22 cellular contexts compared by ENCODE assay signal in the genomic region with DNA sequence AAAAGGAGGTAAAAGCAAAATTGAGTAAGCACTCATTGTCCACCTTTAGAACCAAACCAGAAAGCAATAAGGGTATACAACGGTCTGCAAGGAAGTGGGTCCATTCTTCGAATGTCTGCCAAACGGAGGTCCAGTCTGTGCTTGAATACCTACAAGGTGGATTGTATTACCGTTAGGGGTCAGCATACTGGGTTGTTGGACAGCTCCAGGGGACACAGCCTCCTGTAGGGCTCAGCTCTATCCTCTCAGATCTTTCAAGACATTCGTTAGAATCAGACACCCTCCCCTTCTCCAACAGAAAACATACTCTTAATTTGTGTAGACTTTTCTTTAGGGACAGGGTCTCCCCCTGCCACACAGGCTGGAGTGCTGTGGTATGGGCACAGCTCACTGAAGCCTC. TPM values are rescaled to one million over a fixed set of nuclear protein-coding genes. Genes with fewer than 3 reads are reported as not detected.
DNase-seq lines count a peak whose midpoint lies in the region; ATAC-seq and TF ChIP-seq lines count a peak whose summit lies in the region.
"Had no signal": no experiment of that assay in that cellular context is flagged by ENCODE, and none has a peak within 500 bp of the region (broad histone marks: within the 10 kb centered on the region; RNA-seq: fewer than 3 reads in every experiment).

No MANE protein-coding gene starts in this region.

- no peak overlapping the region for H3K27ac ChIP-seq in mammary epithelial cell (ENCODE audit: insufficient read depth, low read depth, low read length)
- no peak overlapping the region for H3K27ac ChIP-seq in RWPE2 (ENCODE audit: poor library complexity, severe bottlenecking)
- H3K27ac ChIP-seq: GM23248 had no signal

- POLR2A ChIA-PET in MCF 10A (lab: Yijun Ruan, JAX) = no interaction called here

- H3K9me3 Mint-ChIP-seq in MCF 10A (ENCODE audit: unreplicated experiment) = peaks cover 33% of the 10 kb centered on the region
- H3K9me3 Mint-ChIP-seq in activated CD8-positive, alpha-beta memory T cell treated with anti-CD3 and anti-CD28 coated beads, Interleukin-2, amount 10 ng/mL, durations not matched to agents 7 days and 5 days (ENCODE audit: low read depth) = no peaks in the 10 kb centered on the region

- DNase-seq in MCF 10A (ENCODE audit: unreplicated experiment) (peak; percentile 29), mammary epithelial cell (no peak), RWPE2 (ENCODE audit: low spot score) (no peak), iPS-NIHi11 (ENCODE audit: low spot score) (peak; percentile 36), renal cortical epithelial cell (ENCODE audit: low read depth) (peak; percentile 14), HAP-1 (ENCODE audit: low spot score in 2 of 2) (no peak)
- no peak for DNase-seq in activated CD8-positive, alpha-beta memory T cell treated with anti-CD3 and anti-CD28 coated beads, Interleukin-2, amount 10 ng/mL, durations not matched to agents 7 days and 5 days
- DNase-seq: 8988T, EL, GM23248, MM.1S, NCI-H1048, NCI-H1417 treated with DMSO at 0.1 percent for 48 hours, NCI-H187, NCI-H446 treated with DMSO at 0.1 percent for 48 hours, NCI-H526 treated with DMSO at 0.1 percent for 48 hours, OCI-M1, Right ventricle myocardium superior had no signal

- H3K4me3 ChIP-seq in mammary epithelial cell (replicated peaks in 1 of 3; ENCODE audit: insufficient read depth in 1 of 3, low read depth in 2 of 3, low read length in 3 of 3) (no peak overlapping the region), RWPE2 (ENCODE audit: severe bottlenecking) (no peak overlapping the region), HAP-1 (no peak overlapping the region)
- H3K4me3 ChIP-seq: GM23248, K562 had no signal

- dilution Hi-C loops in mammary epithelial cell (cut with HindIII; ENCODE audit: low sequenced_read_pairs) = no loop called here

- TF ChIP-seq CTCF in MCF 10A (IDR thresholded peaks at IDR 0.05; ENCODE audit: unreplicated experiment) (no peak), mammary epithelial cell (conservative IDR thresholded peaks at IDR 0.05 in 1 of 2, IDR thresholded peaks at IDR 0.05 in 1 of 2; ENCODE audit: extremely low read depth in 1 of 2, insufficient read depth in 1 of 2, low read depth in 1 of 2, low read length in 2 of 2) (no peak), RWPE2 (IDR thresholded peaks at IDR 0.05; ENCODE audit: poor library complexity, severe bottlenecking) (no peak)

- in situ Hi-C loops in mammary epithelial cell (cut with MboI; ENCODE audit: low sequenced_read_pairs in 2 of 2) (loop anchor here in 1 of 2 donors (25.0 kb wide), 2 partner anchors 347 to 672 kb away; no protein-coding TSS in a partner anchor), HAP-1 (cut with MboI; ENCODE audit: low sequenced_read_pairs) (no loop called here)

- H3K4me3 Mint-ChIP-seq in MCF 10A (ENCODE audit: unreplicated experiment) = no peak overlapping the region
- H3K4me3 Mint-ChIP-seq in activated CD8-positive, alpha-beta memory T cell treated with anti-CD3 and anti-CD28 coated beads, Interleukin-2, amount 10 ng/mL, durations not matched to agents 7 days and 5 days = no peak overlapping the region
- H3K4me3 Mint-ChIP-seq: B cell had no signal

- no peak overlapping the region for H3K4me2 ChIP-seq in mammary epithelial cell (ENCODE audit: insufficient read depth, low read depth, low read length)

- no peaks in the 10 kb centered on the region for H3K27me3 Mint-ChIP-seq in MCF 10A (ENCODE audit: insufficient read depth, unreplicated experiment)
- peaks cover 27% of the 10 kb centered on the region for H3K27me3 Mint-ChIP-seq in activated CD8-positive, alpha-beta memory T cell treated with anti-CD3 and anti-CD28 coated beads, Interleukin-2, amount 10 ng/mL, durations not matched to agents 7 days and 5 days

- no peaks in the 10 kb centered on the region for H3K79me2 ChIP-seq in mammary epithelial cell (ENCODE audit: insufficient read depth, low read length)

- no peak overlapping the region for H2AFZ ChIP-seq in mammary epithelial cell (ENCODE audit: low read depth, low read length)
- H2AFZ ChIP-seq: GM23248 had no signal

- BruUV-seq in MCF 10A (replicated peaks; lab: Mats Ljungman, UMichigan) = no TSS peak
- no TSS peak for BruUV-seq in mammary epithelial cell (replicated peaks; lab: Mats Ljungman, UMichigan)

- no peaks in the 10 kb centered on the region for H3K36me3 ChIP-seq in mammary epithelial cell (ENCODE audit: insufficient read depth, low read length)
- no peaks in the 10 kb centered on the region for H3K36me3 ChIP-seq in RWPE2 (ENCODE audit: low read depth)
- no peaks in the 10 kb centered on the region for H3K36me3 ChIP-seq in HAP-1 (replicated peaks)

- no peaks in the 10 kb centered on the region for H4K20me1 ChIP-seq in mammary epithelial cell (ENCODE audit: insufficient read depth, low read length)

- intact Hi-C loops in MCF 10A (cut with micrococcal nuclease) (no loop called here), mammary epithelial cell (cut with micrococcal nuclease) (no loop called here)

- no peak overlapping the region for H3K27ac Mint-ChIP-seq in MCF 10A (ENCODE audit: low read depth, unreplicated experiment)
- H3K27ac Mint-ChIP-seq in activated CD8-positive, alpha-beta memory T cell treated with anti-CD3 and anti-CD28 coated beads, Interleukin-2, amount 10 ng/mL, durations not matched to agents 7 days and 5 days = no peak overlapping the region
- H3K27ac Mint-ChIP-seq: B cell, CD14-positive monocyte had no signal

- no peaks in the 10 kb centered on the region for H3K9me3 ChIP-seq in mammary epithelial cell (replicated peaks; ENCODE audit: insufficient read depth, low read length)
- no peaks in the 10 kb centered on the region for H3K9me3 ChIP-seq in RWPE2 (ENCODE audit: severe bottlenecking)
- no peaks in the 10 kb centered on the region for H3K9me3 ChIP-seq in HAP-1

- CTCF ChIA-PET in MCF 10A (lab: Yijun Ruan, JAX) = interaction anchor here (1.2 kb wide), 1 partner anchor 55 kb away, joined by 5 read pairs; no protein-coding TSS in a partner anchor
- CTCF ChIA-PET in mammary epithelial cell (lab: Charles Lee; ENCODE audit: low non-redundant PET) = no interaction called here
- CTCF ChIA-PET in activated CD8-positive, alpha-beta memory T cell treated with anti-CD3 and anti-CD28 coated beads, Interleukin-2, amount 10 ng/mL, durations not matched to agents 7 days and 5 days (lab: Charles Lee) = no interaction called here

- H3K36me3 Mint-ChIP-seq in MCF 10A (ENCODE audit: insufficient read depth, unreplicated experiment) = no peaks in the 10 kb centered on the region
- no peaks in the 10 kb centered on the region for H3K36me3 Mint-ChIP-seq in activated CD8-positive, alpha-beta memory T cell treated with anti-CD3 and anti-CD28 coated beads, Interleukin-2, amount 10 ng/mL, durations not matched to agents 7 days and 5 days
- H3K36me3 Mint-ChIP-seq: CD14-positive monocyte had no signal

- H3K4me1 Mint-ChIP-seq in MCF 10A (ENCODE audit: insufficient read depth, unreplicated experiment) = no peaks in the 10 kb centered on the region
- no peaks in the 10 kb centered on the region for H3K4me1 Mint-ChIP-seq in activated CD8-positive, alpha-beta memory T cell treated with anti-CD3 and anti-CD28 coated beads, Interleukin-2, amount 10 ng/mL, durations not matched to agents 7 days and 5 days
- H3K4me1 Mint-ChIP-seq: CD14-positive monocyte had no signal

- 79% methylated on average over 5 of the region's 5 CpGs for WGBS in mammary epithelial cell (ENCODE audit: low coverage, missing lambda C conversion rate)

- H3K4me1 ChIP-seq in mammary epithelial cell (ENCODE audit: insufficient read depth, low read length) (peaks cover 3% of the 10 kb centered on the region), RWPE2 (ENCODE audit: insufficient read depth, poor library complexity, severe bottlenecking) (no peaks in the 10 kb centered on the region), HAP-1 (no peaks in the 10 kb centered on the region)

- H3K27me3 ChIP-seq in mammary epithelial cell (ENCODE audit: insufficient read depth, low read length) (peaks cover 15% of the 10 kb centered on the region), RWPE2 (ENCODE audit: insufficient read depth, poor library complexity, severe bottlenecking) (peaks cover 23% of the 10 kb centered on the region), HAP-1 (ENCODE audit: low read depth) (peaks cover 21% of the 10 kb centered on the region)

- ATAC-seq in RWPE2 (ENCODE audit: low read depth) (peak; percentile 53; the same call in 2 of the 3 replicates), HG03045 (IDR thresholded peaks at IDR 0.05; ENCODE audit: unreplicated experiment) (no peak)
- ATAC-seq in activated CD8-positive, alpha-beta memory T cell treated with anti-CD3 and anti-CD28 coated beads, Interleukin-2, amount 10 ng/mL, durations not matched to agents 7 days and 5 days = no peak
- ATAC-seq: K562 had no signal

- H3K9ac ChIP-seq in mammary epithelial cell (ENCODE audit: insufficient read depth, low read length) = no peak overlapping the region
- H3K9ac ChIP-seq: GM23248 had no signal

RNA-seq across cellular contexts. Expression of a gene that starts 5.5 kb away (rescaled TPM):
- total RNA-seq in MCF 10A (2022) (1.3 and 1.8 TPM in 2 replicates), mammary epithelial cell (under 1 TPM; 0.56 to 0.83 TPM), renal cortical epithelial cell (10.8 and 42.2 TPM in 2 replicates)
- 0.31 TPM for polyA plus RNA-seq in mammary epithelial cell
- 1.0 TPM for polyA minus RNA-seq in mammary epithelial cell
- total RNA-seq in activated CD8-positive, alpha-beta memory T cell treated with anti-CD3 and anti-CD28 coated beads, Interleukin-2, amount 10 ng/mL, durations not matched to agents 7 days and 5 days = 1 to 10 TPM; 4.0 to 5.4 TPM
- polyA plus RNA-seq: CD14-positive monocyte had no signal

Comparison
In these comparisons a context has a peak if more than half of its experiments do, and no peak if none do; other contexts are left out.
1. DNase-seq: peak in MCF 10A (single experiment), iPS-NIHi11 (single experiment) and renal cortical epithelial cell (single experiment); none in mammary epithelial cell (single experiment), RWPE2 (single experiment), HAP-1 (0 of 2) and activated CD8-positive, alpha-beta memory T cell treated with anti-CD3 and anti-CD28 coated beads, Interleukin-2, amount 10 ng/mL, durations not matched to agents 7 days and 5 days (single experiment).